ENCODE assay signal across 15 cellular contexts in genomic region chr2:231947112-231947511, GRCh38. TPM values are rescaled to one million over a fixed set of nuclear protein-coding genes. Genes with fewer than 3 reads are reported as not detected.
DNase-seq lines count a peak whose midpoint lies in the region; ATAC-seq, FAIRE-seq and TF ChIP-seq lines count a peak whose summit lies in the region.
"Not testable (repeated sequence)": the region's sequence is repeated elsewhere in the genome, so short reads cannot be mapped to it uniquely, and the experiment has no call there.
"Had no signal": no experiment of that assay in that cellular context is flagged by ENCODE, and none has a peak within 500 bp of the region (broad histone marks: within the 10 kb centered on the region; RNA-seq: fewer than 3 reads in every experiment).

No MANE protein-coding gene starts in this region.

- not testable (repeated sequence) for H3K9ac ChIP-seq in Loucy (ENCODE audit: low read depth, low read length, poor library complexity, severe bottlenecking); K562 (ENCODE audit: insufficient read depth in 1 of 2, low read depth in 2 of 2, low read length in 2 of 2)

- H3K4me2 ChIP-seq in Loucy (ENCODE audit: low read depth, low read length, poor library complexity, severe bottlenecking); K562 (ENCODE audit: insufficient read depth, low read length): not testable (repeated sequence)

- not testable (repeated sequence) for FAIRE-seq in K562 (lab: Jason Lieb, UNC)

- not testable (repeated sequence) for BruUV-seq in K562 (replicated peaks; lab: Mats Ljungman, UMichigan)

- H3K27me3 Mint-ChIP-seq in osteocyte (ENCODE audit: unreplicated experiment): peaks cover 46% of the 10 kb centered on the region

- not testable (repeated sequence) for H3K4me3 ChIP-seq in Loucy (ENCODE audit: low read length, poor library complexity, severe bottlenecking); K562; lung

- in situ Hi-C loops in K562 (cut with MboI): loop anchor here (10.0 kb wide), 1 partner anchor 168 kb away; no protein-coding TSS in a partner anchor

- H3F3A ChIP-seq in Loucy (ENCODE audit: low read depth): not testable (repeated sequence)

- H3K4me1 ChIP-seq in Loucy (ENCODE audit: insufficient read depth, low read length, poor library complexity, severe bottlenecking); K562 (replicated peaks in 1 of 2; ENCODE audit: control insufficient read depth in 2 of 2, insufficient read depth in 2 of 2, low read length in 2 of 2); lung (ENCODE audit: control insufficient read depth in 2 of 2, insufficient read depth in 2 of 2, low read length in 2 of 2): not testable (repeated sequence)

- 20% methylated on average over 9 of the region's 11 CpGs for WGBS in K562 (ENCODE audit: insufficient coverage, low coverage, missing lambda C conversion rate)
- 84 to 85% methylated on average over 11 of the region's 11 CpGs for WGBS in lung, 2 donors

- peak overlapping the region; percentile 45; the same call in 1 of the 2 replicates for H2AFZ ChIP-seq in Loucy (ENCODE audit: low read length)
- H2AFZ ChIP-seq in K562 (ENCODE audit: low read depth, low read length): 0 out of 2 replicates have a peak overlapping the region, but pooled peaks have one; percentile 55

- H3K9me1 ChIP-seq in K562 (ENCODE audit: control insufficient read depth, insufficient read depth, low read length): not testable (repeated sequence)

- not testable (repeated sequence) for TF ChIP-seq RAD21 in K562 (CRISPR knock-in tag; conservative IDR thresholded peaks at IDR 0.05 in 1 of 2, IDR thresholded peaks at IDR 0.05 in 1 of 2)

- not testable (repeated sequence) for H3K4me3 Mint-ChIP-seq in osteocyte (ENCODE audit: unreplicated experiment)

- not testable (repeated sequence) for DNase-seq in K562 (ENCODE audit: extremely low read depth in 1 of 4, low spot score in 3 of 4)
- peak; percentile 26 for DNase-seq in lung (ENCODE audit: low spot score)
- DNase-seq in osteocyte (ENCODE audit: extremely low spot score, unreplicated experiment): peak; percentile 54

- H3K9me3 Mint-ChIP-seq in osteocyte (ENCODE audit: unreplicated experiment): peaks cover 11% of the 10 kb centered on the region

- POLR2A ChIA-PET in K562 (lab: Yijun Ruan, JAX): not testable (repeated sequence)

- not testable (repeated sequence) for H3K27ac Mint-ChIP-seq in osteocyte (ENCODE audit: unreplicated experiment)

- H3K36me3 Mint-ChIP-seq in osteocyte (ENCODE audit: unreplicated experiment): not testable (repeated sequence)

- H3K9me3 ChIP-seq in Loucy (ENCODE audit: insufficient read depth, low read depth, low read length); K562 (replicated peaks; ENCODE audit: control insufficient read depth, insufficient read depth, low read depth, low read length); lung (ENCODE audit: control insufficient read depth in 2 of 2, insufficient read depth in 1 of 2, low read length in 1 of 2): not testable (repeated sequence)

- H3K36me3 ChIP-seq in Loucy (ENCODE audit: insufficient read depth, low read length); K562 (ENCODE audit: control insufficient read depth, insufficient read depth, low read length); lung (ENCODE audit: control insufficient read depth in 2 of 2, insufficient read depth in 2 of 2, low read length in 2 of 2): not testable (repeated sequence)

- H3K79me2 ChIP-seq in Loucy (ENCODE audit: insufficient read depth, low read length); K562 (ENCODE audit: control insufficient read depth, insufficient read depth, low read length): not testable (repeated sequence)

- CTCF ChIA-PET in K562 (lab: Yijun Ruan, JAX; ENCODE audit: low intra/inter-chr PET ratio): not testable (repeated sequence)

- TF ChIP-seq CTCF in Loucy (conservative IDR thresholded peaks at IDR 0.05; ENCODE audit: low read length); K562 (IDR thresholded peaks at IDR 0.05 in 2 of 3, conservative IDR thresholded peaks at IDR 0.05 in 1 of 3; ENCODE audit: insufficient read depth in 2 of 3, low read depth in 1 of 3, low read length in 3 of 3); lung (IDR thresholded peaks at IDR 0.05; ENCODE audit: control extremely low read depth, extremely low read depth); osteocyte (IDR thresholded peaks at IDR 0.05): not testable (repeated sequence)

- H3K27me3 ChIP-seq in Loucy (ENCODE audit: insufficient read depth, low read length, poor library complexity, severe bottlenecking); K562 (ENCODE audit: control insufficient read depth in 2 of 2, insufficient read depth in 2 of 2, low read length in 2 of 2); lung (ENCODE audit: control insufficient read depth, insufficient read depth): not testable (repeated sequence)

- intact Hi-C loops in K562 (cut with micrococcal nuclease): not testable (repeated sequence)

- not testable (repeated sequence) for H3K4me1 Mint-ChIP-seq in osteocyte (ENCODE audit: unreplicated experiment)

- TF ChIP-seq POLR2A in K562 (conservative IDR thresholded peaks at IDR 0.05): not testable (repeated sequence)

- not testable (repeated sequence) for ATAC-seq in K562; lung (ENCODE audit: insufficient read depth, low FRiP score)

- not testable (repeated sequence) for TF ChIP-seq EP300 in K562 (IDR thresholded peaks at IDR 0.05; ENCODE audit: low read length)

- H4K20me1 ChIP-seq in Loucy (ENCODE audit: insufficient read depth, low read length, poor library complexity, severe bottlenecking); K562 (replicated peaks; ENCODE audit: control insufficient read depth, insufficient read depth, low read length): not testable (repeated sequence)

- H3K27ac ChIP-seq in K562 (ENCODE audit: extremely low read depth, low read depth, low read length); lung (ENCODE audit: low read depth in 1 of 2, low read length in 1 of 2): not testable (repeated sequence)

- H3K9me2 ChIP-seq in Loucy (replicated peaks; ENCODE audit: low read depth, low read length): not testable (repeated sequence)

RNA-seq across cellular contexts. Expression of gene DIS3L2, which starts 14.4 kb away (rescaled TPM):
- 50.9 and 73.3 TPM in 2 replicates for total RNA-seq in K562 (2011; cell fraction: chromatin; rRNA removed; ENCODE audit: low replicate concordance)
- total RNA-seq in K562 (2011; cell fraction: nucleolus; rRNA removed): 20.0 and 25.8 TPM in 2 replicates
- total RNA-seq in K562 (2011; cell fraction: nucleoplasm; rRNA removed): 27.0 and 28.9 TPM in 2 replicates
- 15.1 and 16.8 TPM in 2 replicates for total RNA-seq in K562 (2014; rRNA removed)
- total RNA-seq in K562 (2014; rRNA removed; fragmentation: Illumina TruSeq; extraction: Trizol): 11.2 and 12.5 TPM in 2 replicates
- total RNA-seq in K562 (2015; rRNA removed; fragmentation: Illumina TruSeq; extraction: Trizol): 10.8 and 11.6 TPM in 2 replicates
- total RNA-seq in K562 (2021): 17.3 and 19.2 TPM in 2 replicates
- 4.2 and 5.8 TPM in 2 replicates for polyA plus RNA-seq in K562 (2011; rRNA removed)
- polyA plus RNA-seq in K562 (2011; cell fraction: cytosol; rRNA removed): 6.0 and 10.4 TPM in 2 replicates
- polyA plus RNA-seq in K562 (2011; cell fraction: nucleus; rRNA removed): 25.1 and 33.5 TPM in 2 replicates
- polyA plus RNA-seq in K562 (2012): 12.2 and 13.6 TPM in 2 replicates
- polyA plus RNA-seq in K562 (2014; fragmentation: Illumina TruSeq; extraction: Trizol): 11.8 and 13.4 TPM in 2 replicates
- 1 to 10 TPM; 1.5 to 1.9 TPM for polyA plus RNA-seq in K562 (2014; fragmentation: Nextera tagmentation; extraction: Ambion mirVana)
- polyA plus RNA-seq in K562 (2014; rRNA removed): 10.4 and 11.0 TPM in 2 replicates
- polyA minus RNA-seq in K562 (2011; rRNA and poly(A)+ RNA removed): 7.0 and 8.4 TPM in 2 replicates
- polyA minus RNA-seq in K562 (2011; cell fraction: cytosol; rRNA and poly(A)+ RNA removed): 5.3 and 5.9 TPM in 2 replicates
- polyA minus RNA-seq in K562 (2011; cell fraction: nucleus; rRNA and poly(A)+ RNA removed): 15.8 and 20.1 TPM in 2 replicates
- 10 to 100 TPM; 40.8 to 41.0 TPM for total RNA-seq in lung
- 10 to 100 TPM; 12.7 to 21.3 TPM for polyA plus RNA-seq in lung
- 30.0 and 34.3 TPM in 2 replicates for total RNA-seq in osteocyte

RNA-seq across cellular contexts. Expression of gene NPPC, which starts 20.9 kb away (rescaled TPM):
- total RNA-seq in K562 (2011; cell fraction: chromatin; rRNA removed; ENCODE audit: low replicate concordance): not detected in 2 replicates
- total RNA-seq in K562 (2011; cell fraction: nucleolus; rRNA removed): not detected in 2 replicates
- total RNA-seq in K562 (2011; cell fraction: nucleoplasm; rRNA removed): not detected in 2 replicates
- not detected in 2 replicates for total RNA-seq in K562 (2014; rRNA removed)
- total RNA-seq in K562 (2014; rRNA removed; fragmentation: Illumina TruSeq; extraction: Trizol): not detected in 2 replicates
- not detected in 2 replicates for total RNA-seq in K562 (2015; rRNA removed; fragmentation: Illumina TruSeq; extraction: Trizol)
- not detected in 2 replicates for total RNA-seq in K562 (2021)
- polyA plus RNA-seq in K562 (2011; rRNA removed): not detected in 2 replicates
- polyA plus RNA-seq in K562 (2011; cell fraction: cytosol; rRNA removed): not detected in 2 replicates
- polyA plus RNA-seq in K562 (2011; cell fraction: nucleus; rRNA removed): not detected in 2 replicates
- polyA plus RNA-seq in K562 (2012): not detected in 2 replicates
- polyA plus RNA-seq in K562 (2014; fragmentation: Illumina TruSeq; extraction: Trizol): not detected in 2 replicates
- polyA plus RNA-seq in K562 (2014; fragmentation: Nextera tagmentation; extraction: Ambion mirVana): not detected
- polyA plus RNA-seq in K562 (2014; rRNA removed): not detected in 2 replicates
- not detected in 2 replicates for polyA minus RNA-seq in K562 (2011; rRNA and poly(A)+ RNA removed)
- polyA minus RNA-seq in K562 (2011; cell fraction: cytosol; rRNA and poly(A)+ RNA removed): not detected in 2 replicates
- polyA minus RNA-seq in K562 (2011; cell fraction: nucleus; rRNA and poly(A)+ RNA removed): not detected in 2 replicates
- total RNA-seq in lung: under 1 TPM; 0.77 to 0.94 TPM
- not detected for polyA plus RNA-seq in lung
- total RNA-seq in osteocyte: not detected in 2 replicates
- total RNA-seq: A673; Caco-2; Calu3; CD4-positive, alpha-beta memory T cell; CD4-positive, CD25-positive, alpha-beta regulatory T cell; CD8-positive, alpha-beta memory T cell; Daoy had no signal
- polyA plus RNA-seq: A549; AG04450; BJ; CD14-positive monocyte; CD4-positive, alpha-beta memory T cell; CD4-positive, CD25-positive, alpha-beta regulatory T cell; CD8-positive, alpha-beta memory T cell had no signal
